ENCODE assay signal across 15 cellular contexts in the genomic region with DNA sequence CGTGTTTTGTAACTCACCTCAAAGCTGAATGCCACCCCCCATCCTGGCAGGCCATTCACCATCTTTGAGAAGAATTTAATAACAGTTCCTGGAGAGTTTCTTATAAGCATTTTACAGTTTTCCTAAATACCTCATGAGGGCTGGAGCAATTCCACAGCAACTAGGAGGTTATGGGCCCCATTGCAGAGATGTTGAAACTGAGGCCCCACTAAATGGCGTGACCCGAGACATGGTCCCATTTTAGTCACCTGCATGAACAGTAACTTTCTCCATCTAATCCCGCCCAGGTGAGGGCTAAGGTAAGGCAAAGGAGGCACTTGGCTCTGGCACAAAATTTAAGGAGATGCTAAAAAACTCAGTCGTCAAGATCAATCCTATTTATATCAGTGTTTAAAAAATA.
DNase-seq lines count a peak whose midpoint lies in the region; ATAC-seq, FAIRE-seq and TF ChIP-seq lines count a peak whose summit lies in the region.
"Had no signal": no experiment of that assay in that cellular context is flagged by ENCODE, and none has a peak within 500 bp of the region (broad histone marks: within the 10 kb centered on the region; RNA-seq: fewer than 3 reads in every experiment).

No MANE protein-coding gene starts in this region.

- H3K27ac ChIP-seq in HepG2 (ENCODE audit: extremely low read length, insufficient read depth, low read length) (no peak overlapping the region), right lobe of liver (no peak overlapping the region), rectal smooth muscle tissue (ENCODE audit: low read depth, low read length) (peak overlapping the region; percentile 87), trophoblast cell (ENCODE audit: low read depth, low read length) (no peak overlapping the region), osteoblast (ENCODE audit: low read depth, low read length) (no peak overlapping the region)
- H3K27ac ChIP-seq: C4-2B, PC-9, RWPE1 had no signal

- no peak overlapping the region for H2BK120ac ChIP-seq in trophoblast cell (ENCODE audit: insufficient read depth, low read length, poor library complexity)

- H3K4me3 Mint-ChIP-seq in brain: no peak overlapping the region

- H2AK5ac ChIP-seq in trophoblast cell (ENCODE audit: low read length): no peak overlapping the region

- TF ChIP-seq CTCF in HepG2 (CRISPR knock-in tag; IDR thresholded peaks at IDR 0.05) (no peak), right lobe of liver (IDR thresholded peaks at IDR 0.05) (no peak), brain (conservative IDR thresholded peaks at IDR 0.05) (no peak), osteoblast (IDR thresholded peaks at IDR 0.05; ENCODE audit: extremely low read depth, low read depth, low read length) (no peak)

- intact Hi-C loops in HepG2 (cut with micrococcal nuclease; ENCODE audit: unreplicated experiment): no loop called here
- intact Hi-C loops in right lobe of liver (cut with DNase I): no loop called here

- H4K12ac ChIP-seq in trophoblast cell (ENCODE audit: low read depth, low read length): no peak overlapping the region

- no peak overlapping the region for H3K18ac ChIP-seq in trophoblast cell (ENCODE audit: low read length)

- H3K27ac Mint-ChIP-seq in brain: peak overlapping the region in 3 of 5 experiments; percentile 41 to 91 (median 45)

- no peak overlapping the region for H2BK5ac ChIP-seq in trophoblast cell (ENCODE audit: low read depth, low read length, poor library complexity)

- H3K4me3 ChIP-seq in HepG2 (replicated peaks in 1 of 3; ENCODE audit: insufficient read depth in 1 of 3, low read depth in 2 of 3, low read length in 3 of 3) (no peak overlapping the region), right lobe of liver (no peak overlapping the region), rectal smooth muscle tissue (ENCODE audit: low read length) (no peak overlapping the region), trophoblast cell (ENCODE audit: low read depth, low read length) (no peak overlapping the region), osteoblast (ENCODE audit: insufficient read depth, low read length) (no peak overlapping the region)
- H3K4me3 ChIP-seq: PC-9 had no signal

- H4K91ac ChIP-seq in trophoblast cell (ENCODE audit: low read depth, low read length): no peak overlapping the region

- CTCF ChIA-PET in HepG2 (lab: Yijun Ruan, JAX; ENCODE audit: low intra/inter-chr PET ratio, low total read pairs): no interaction called here

- H4K8ac ChIP-seq in trophoblast cell (ENCODE audit: low read depth, low read length): no peak overlapping the region

- no peaks in the 10 kb centered on the region for H3K36me3 Mint-ChIP-seq in brain

- 96% methylated on average over 5 of the region's 5 CpGs for WGBS in HepG2 (ENCODE audit: low lambda C conversion rate)
- WGBS in right lobe of liver (ENCODE audit: insufficient coverage, low coverage, low lambda C conversion rate, missing lambda C conversion rate): 77% methylated on average over 5 of the region's 5 CpGs
- no CpG with 5 or more reads among the region's 5 CpGs for WGBS in trophoblast cell (ENCODE audit: extremely low coverage, insufficient coverage, insufficient read length)

- H4K20me1 ChIP-seq in HepG2 (ENCODE audit: insufficient read depth, low read length) (no peaks in the 10 kb centered on the region), osteoblast (ENCODE audit: insufficient read depth, low read length) (no peaks in the 10 kb centered on the region)

- H3K9me3 ChIP-seq in HepG2 (ENCODE audit: low read length): no peaks in the 10 kb centered on the region
- no peaks in the 10 kb centered on the region for H3K9me3 ChIP-seq in right lobe of liver
- H3K9me3 ChIP-seq in trophoblast cell (ENCODE audit: insufficient read depth, low read depth, low read length): no peaks in the 10 kb centered on the region
- no peaks in the 10 kb centered on the region for H3K9me3 ChIP-seq in osteoblast (ENCODE audit: low read depth, low read length)

- TF ChIP-seq EP300 in HepG2 (IDR thresholded peaks at IDR 0.05; ENCODE audit: low read depth in 2 of 2, low read length in 2 of 2) (no peak), HepG2 (CRISPR knock-in tag; IDR thresholded peaks at IDR 0.05; ENCODE audit: borderline replicate concordance) (no peak)

- TF ChIP-seq POLR2A in HepG2 (IDR thresholded peaks at IDR 0.05; ENCODE audit: insufficient read depth in 1 of 2, low read depth in 2 of 2, low read length in 2 of 2) (no peak), right lobe of liver (IDR thresholded peaks at IDR 0.05) (no peak)

- no peak overlapping the region for H2AFZ ChIP-seq in HepG2 (ENCODE audit: low read length)
- H2AFZ ChIP-seq in trophoblast cell (ENCODE audit: insufficient read depth, low read length, poor library complexity): no peak overlapping the region
- H2AFZ ChIP-seq in osteoblast (ENCODE audit: low read length): no peak overlapping the region
- H2AFZ ChIP-seq: PC-9 had no signal

- H3K9ac ChIP-seq in HepG2 (ENCODE audit: insufficient read depth, low read depth, low read length): no peak overlapping the region
- H3K9ac ChIP-seq in rectal smooth muscle tissue (ENCODE audit: low read length): no peak overlapping the region
- no peak overlapping the region for H3K9ac ChIP-seq in trophoblast cell (ENCODE audit: low read length)

- in situ Hi-C loops in HepG2 (cut with HindIII; ENCODE audit: extremely low pct_ligation_motif_present, low pct_unique_long_range_greater_than_20kb): no loop called here

- no peak overlapping the region for H3K23ac ChIP-seq in trophoblast cell (ENCODE audit: low read length)

- H3K4me1 Mint-ChIP-seq in brain: peaks cover 57% of the 10 kb centered on the region

- no peaks in the 10 kb centered on the region for H3K79me2 ChIP-seq in HepG2 (ENCODE audit: insufficient read depth, low read length)
- H3K79me2 ChIP-seq in trophoblast cell (ENCODE audit: control insufficient read depth, insufficient read depth, low read length, poor library complexity): no peaks in the 10 kb centered on the region
- no peaks in the 10 kb centered on the region for H3K79me2 ChIP-seq in osteoblast (ENCODE audit: insufficient read depth, low read length)

- DNase-seq in HepG2 (ENCODE audit: low spot score): no peak
- no peak for DNase-seq in right lobe of liver
- DNase-seq in trophoblast cell: no peak
- no peak for DNase-seq in DMS 273 (lab: John Stamatoyannopoulos, UW; ENCODE audit: unreplicated experiment)
- no peak for DNase-seq in osteoblast (ENCODE audit: insufficient read length, low spot score, missing footprints)
- DNase-seq: DMS79 treated with DMSO at 0.1 percent for 48 hours, NCI-H1048, NCI-H1436, NCI-H2029, NCI-H526, PC-9 had no signal

- H2BK12ac ChIP-seq in trophoblast cell (ENCODE audit: low read length): no peak overlapping the region

- peaks cover 10% of the 10 kb centered on the region for H3K4me1 ChIP-seq in HepG2 (ENCODE audit: insufficient read depth, low read length)
- peaks cover 0 to 11% (median 0%) of the 10 kb centered on the region in 4 donors for H3K4me1 ChIP-seq in right lobe of liver
- peaks cover 44% of the 10 kb centered on the region for H3K4me1 ChIP-seq in rectal smooth muscle tissue (ENCODE audit: control insufficient read depth, insufficient read depth, low read length)
- peaks cover 14 to 16% of the 10 kb centered on the region in 2 experiments for H3K4me1 ChIP-seq in trophoblast cell (ENCODE audit: control insufficient read depth in 1 of 2, insufficient read depth in 2 of 2, low read length in 2 of 2)
- peaks cover 9% of the 10 kb centered on the region for H3K4me1 ChIP-seq in osteoblast (ENCODE audit: insufficient read depth, low read length)

- no peak overlapping the region for H3K14ac ChIP-seq in trophoblast cell (ENCODE audit: low read length)

- H3K4me2 ChIP-seq in HepG2 (ENCODE audit: low read depth, low read length) (no peak overlapping the region), trophoblast cell (ENCODE audit: low read length) (no peak overlapping the region), osteoblast (ENCODE audit: insufficient read depth, low read length) (no peak overlapping the region)
- H3K4me2 ChIP-seq: PC-9 had no signal

- POLR2A ChIA-PET in HepG2 (lab: Yijun Ruan, JAX): no interaction called here

- H3K4ac ChIP-seq in trophoblast cell (ENCODE audit: low read depth, low read length): no peak overlapping the region

- H3K27me3 Mint-ChIP-seq in brain: peaks cover 9% of the 10 kb centered on the region

- FAIRE-seq in HepG2 (lab: Jason Lieb, UNC): no peak

- ATAC-seq in HepG2 (no peak), right lobe of liver (no peak)

- H3K9me3 Mint-ChIP-seq in brain: no peaks in the 10 kb centered on the region

- H3K27me3 ChIP-seq in HepG2 (ENCODE audit: control insufficient read depth in 1 of 2, insufficient read depth in 2 of 2, low read length in 2 of 2) (no peaks in the 10 kb centered on the region; a peak in 1 of 5 replicates), right lobe of liver (no peaks in the 10 kb centered on the region), rectal smooth muscle tissue (ENCODE audit: control insufficient read depth, insufficient read depth, low read length) (no peaks in the 10 kb centered on the region), trophoblast cell (ENCODE audit: insufficient read depth, low read length) (no peaks in the 10 kb centered on the region), osteoblast (ENCODE audit: insufficient read depth, low read length) (peaks cover 2% of the 10 kb centered on the region)

- peaks cover 7% of the 10 kb centered on the region for H3K79me1 ChIP-seq in trophoblast cell (ENCODE audit: low read length)

- TF ChIP-seq RAD21 in HepG2 (CRISPR knock-in tag; IDR thresholded peaks at IDR 0.05): no peak

- no peaks in the 10 kb centered on the region; a peak in 1 of 5 replicates for H3K36me3 ChIP-seq in HepG2 (replicated peaks in 1 of 2; ENCODE audit: control insufficient read depth in 1 of 2, insufficient read depth in 2 of 2, low read length in 2 of 2)
- H3K36me3 ChIP-seq in right lobe of liver: no peaks in the 10 kb centered on the region
- no peaks in the 10 kb centered on the region for H3K36me3 ChIP-seq in rectal smooth muscle tissue (ENCODE audit: control insufficient read depth, insufficient read depth, low read length)
- no peaks in the 10 kb centered on the region for H3K36me3 ChIP-seq in trophoblast cell (ENCODE audit: control insufficient read depth in 1 of 2, insufficient read depth in 2 of 2, low read length in 2 of 2)
- H3K36me3 ChIP-seq in osteoblast (ENCODE audit: insufficient read depth, low read length): no peaks in the 10 kb centered on the region

- BruUV-seq in HepG2 (replicated peaks; lab: Mats Ljungman, UMichigan): no TSS peak

TF ChIP-seq in HepG2, 621 proteins besides CTCF, POLR2A, EP300 and RAD21:
- no peak for TF ChIP-seq JARID2 (CRISPR knock-in tag; IDR thresholded peaks at IDR 0.05; ENCODE audit: insufficient replicate concordance)
- peak; percentile 47 for TF ChIP-seq ZNF629 (CRISPR knock-in tag; conservative IDR thresholded peaks at IDR 0.05)
- no peak for TF ChIP-seq KDM6A (CRISPR knock-in tag; IDR thresholded peaks at IDR 0.05; ENCODE audit: low read depth)
